Comparison of ENCODE assay signal across 8 cellular contexts in the genomic region with DNA sequence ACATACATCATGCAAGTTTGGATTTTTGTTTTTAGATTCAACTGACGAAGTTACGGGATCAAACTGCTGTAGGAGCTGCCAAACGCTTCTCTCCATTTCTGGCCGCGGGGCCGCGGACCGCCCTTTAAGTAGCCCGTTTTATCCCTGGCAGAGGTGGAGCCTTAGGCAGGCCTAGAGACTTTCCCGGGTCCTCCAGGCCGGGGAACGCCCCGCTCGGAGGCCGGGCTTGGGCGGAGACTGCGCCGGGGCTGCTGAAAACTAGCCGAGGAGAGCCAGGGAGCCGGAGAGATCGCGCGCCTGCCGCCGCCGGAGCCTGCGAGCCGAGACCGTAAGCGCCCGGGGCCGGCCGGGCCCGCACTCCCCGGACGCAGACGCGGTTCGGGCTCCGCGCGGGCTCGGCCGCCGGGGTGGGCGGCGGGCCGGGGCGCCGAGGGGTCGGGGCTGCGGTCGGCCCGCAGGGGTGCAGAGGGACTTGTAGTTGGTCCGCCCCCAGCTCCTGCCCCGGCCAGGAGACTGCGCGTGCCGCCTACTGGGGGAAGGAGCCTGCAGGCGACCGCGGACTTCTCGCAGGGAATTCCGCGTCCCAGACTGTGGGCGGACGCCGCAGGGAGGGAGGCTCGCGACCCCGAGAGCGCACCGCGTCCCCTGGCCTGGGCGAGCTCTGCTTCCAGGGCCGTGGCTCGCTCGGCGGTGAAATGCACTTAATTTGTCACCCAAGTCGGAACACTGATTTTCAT. TPM values are rescaled to one million over a fixed set of nuclear protein-coding genes. Genes with fewer than 3 reads are reported as not detected.
DNase-seq lines count a peak whose midpoint lies in the region; ATAC-seq and TF ChIP-seq lines count a peak whose summit lies in the region.

TSS of gene EPHX1 (plus strand) at position 283 of the 737 bp plus-strand sequence. CDS start 18,606 bp downstream, outside the sequence.

- H3K36me3 ChIP-seq in HUES64 (ENCODE audit: insufficient read depth, low read length) = no peaks in the 10 kb centered on the region

- peaks cover 19% of the 10 kb centered on the region for H3K4me1 ChIP-seq in HUES64 (ENCODE audit: insufficient read depth, low read length)

- 1% methylated on average over 80 of the region's 80 CpGs for WGBS in HUES64

- H3K27ac Mint-ChIP-seq in activated T-helper 17 cell treated with anti-CD3 and anti-CD28 coated beads, Interleukin-2, amount 50 U/mL, for 72 hours = peak within 1 kb of the TSS; percentile 61
- peak within 1 kb of the TSS; percentile 91 to 96 (median 93) for H3K27ac Mint-ChIP-seq in nephron

- peak within 1 kb of the TSS; percentile 74 for H3K4me3 Mint-ChIP-seq in activated T-helper 17 cell treated with anti-CD3 and anti-CD28 coated beads, Interleukin-2, amount 50 U/mL, for 72 hours
- H3K4me3 Mint-ChIP-seq in nephron = peak within 1 kb of the TSS; percentile 93 to 97 (median 97)

- H3K27me3 Mint-ChIP-seq in activated T-helper 17 cell treated with anti-CD3 and anti-CD28 coated beads, Interleukin-2, amount 50 U/mL, for 72 hours = no peaks in the 10 kb centered on the region
- peaks cover 10% of the 10 kb centered on the region for H3K27me3 Mint-ChIP-seq in nephron (ENCODE audit: low read depth)

- peak within 1 kb of the TSS; percentile 80 for H3K4me3 ChIP-seq in HUES64 (ENCODE audit: low read length)

- no peaks in the 10 kb centered on the region for H3K4me1 Mint-ChIP-seq in activated T-helper 17 cell treated with anti-CD3 and anti-CD28 coated beads, Interleukin-2, amount 50 U/mL, for 72 hours
- H3K4me1 Mint-ChIP-seq in nephron = peaks cover 31% of the 10 kb centered on the region

- peaks cover 6% of the 10 kb centered on the region; the same call in 1 of the 2 replicates for H3K27me3 ChIP-seq in HUES64 (ENCODE audit: insufficient read depth, low read length)

- no peaks in the 10 kb centered on the region for H3K36me3 Mint-ChIP-seq in activated T-helper 17 cell treated with anti-CD3 and anti-CD28 coated beads, Interleukin-2, amount 50 U/mL, for 72 hours (ENCODE audit: low read depth)
- no peaks in the 10 kb centered on the region for H3K36me3 Mint-ChIP-seq in nephron (ENCODE audit: low read depth)

- peak within 1 kb of the TSS; percentile 56; the same call in 1 of the 2 replicates for H3K27ac ChIP-seq in HUES64 (ENCODE audit: low read depth, low read length)

- peak; percentile 95 for ATAC-seq in GM21447 (IDR thresholded peaks at IDR 0.05; ENCODE audit: unreplicated experiment)
- peak; percentile 97 for ATAC-seq in activated T-helper 17 cell treated with anti-CD3 and anti-CD28 coated beads, Interleukin-2, amount 50 U/mL, for 72 hours (replicated peaks)
- ATAC-seq in stimulated activated naive CD8-positive, alpha-beta T cell treated with anti-CD3 and anti-CD28 coated beads, Interleukin-15, Interleukin-2, amounts not matched to agents 100 U/mL and 50 U/mL, for 24 hours = peak; percentile 98

- no peaks in the 10 kb centered on the region for H3K9me3 ChIP-seq in HUES64 (ENCODE audit: insufficient read depth, low read depth, low read length)

- H3K9me3 Mint-ChIP-seq in activated T-helper 17 cell treated with anti-CD3 and anti-CD28 coated beads, Interleukin-2, amount 50 U/mL, for 72 hours = no peaks in the 10 kb centered on the region
- H3K9me3 Mint-ChIP-seq in nephron = no peaks in the 10 kb centered on the region

- peak; percentile 23 to 39 (median 28) for TF ChIP-seq CTCF in nephron (IDR thresholded peaks at IDR 0.05; ENCODE audit: unreplicated experiment in 3 of 3)

- DNase-seq in DMS153 (lab: John Stamatoyannopoulos, UW) = peak; percentile 85
- peak; percentile 85 for DNase-seq in fibroblast of peridontal ligament (ENCODE audit: extremely low read depth)
- DNase-seq in stimulated activated naive CD8-positive, alpha-beta T cell treated with anti-CD3 and anti-CD28 coated beads, Interleukin-15, Interleukin-2, amounts not matched to agents 100 U/mL and 50 U/mL, for 24 hours = peak; percentile 83

- H3K9ac ChIP-seq in HUES64 (ENCODE audit: low read depth, low read length) = peak within 1 kb of the TSS; percentile 79

TF ChIP-seq in PFSK-1, 5 proteins besides CTCF, POLR2A, EP300 and RAD21:
- TF ChIP-seq SIN3A (IDR thresholded peaks at IDR 0.05; ENCODE audit: borderline replicate concordance, insufficient read depth, low read length) (0 out of 2 replicates have a peak, but pooled peaks have one; percentile 26), POLR2AphosphoS5 (IDR thresholded peaks at IDR 0.05; ENCODE audit: low read depth, low read length) (peak; percentile 92), FOXP2 (optimal IDR thresholded peaks at IDR 0.05; ENCODE audit: borderline replicate concordance, extremely low read depth, extremely low read length, insufficient read depth) (peak; percentile 42), TAF1 (IDR thresholded peaks at IDR 0.05; ENCODE audit: borderline replicate concordance, insufficient read depth, low read length) (peak; percentile 68; the same call in 1 of the 2 replicates)
- TF ChIP-seq, protein P1, sequence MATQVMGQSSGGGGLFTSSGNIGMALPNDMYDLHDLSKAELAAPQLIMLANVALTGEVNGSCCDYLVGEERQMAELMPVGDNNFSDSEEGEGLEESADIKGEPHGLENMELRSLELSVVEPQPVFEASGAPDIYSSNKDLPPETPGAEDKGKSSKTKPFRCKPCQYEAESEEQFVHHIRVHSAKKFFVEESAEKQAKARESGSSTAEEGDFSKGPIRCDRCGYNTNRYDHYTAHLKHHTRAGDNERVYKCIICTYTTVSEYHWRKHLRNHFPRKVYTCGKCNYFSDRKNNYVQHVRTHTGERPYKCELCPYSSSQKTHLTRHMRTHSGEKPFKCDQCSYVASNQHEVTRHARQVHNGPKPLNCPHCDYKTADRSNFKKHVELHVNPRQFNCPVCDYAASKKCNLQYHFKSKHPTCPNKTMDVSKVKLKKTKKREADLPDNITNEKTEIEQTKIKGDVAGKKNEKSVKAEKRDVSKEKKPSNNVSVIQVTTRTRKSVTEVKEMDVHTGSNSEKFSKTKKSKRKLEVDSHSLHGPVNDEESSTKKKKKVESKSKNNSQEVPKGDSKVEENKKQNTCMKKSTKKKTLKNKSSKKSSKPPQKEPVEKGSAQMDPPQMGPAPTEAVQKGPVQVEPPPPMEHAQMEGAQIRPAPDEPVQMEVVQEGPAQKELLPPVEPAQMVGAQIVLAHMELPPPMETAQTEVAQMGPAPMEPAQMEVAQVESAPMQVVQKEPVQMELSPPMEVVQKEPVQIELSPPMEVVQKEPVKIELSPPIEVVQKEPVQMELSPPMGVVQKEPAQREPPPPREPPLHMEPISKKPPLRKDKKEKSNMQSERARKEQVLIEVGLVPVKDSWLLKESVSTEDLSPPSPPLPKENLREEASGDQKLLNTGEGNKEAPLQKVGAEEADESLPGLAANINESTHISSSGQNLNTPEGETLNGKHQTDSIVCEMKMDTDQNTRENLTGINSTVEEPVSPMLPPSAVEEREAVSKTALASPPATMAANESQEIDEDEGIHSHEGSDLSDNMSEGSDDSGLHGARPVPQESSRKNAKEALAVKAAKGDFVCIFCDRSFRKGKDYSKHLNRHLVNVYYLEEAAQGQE (IDR thresholded peaks at IDR 0.05; ENCODE audit: insufficient read depth in 1 of 2, low read depth in 2 of 2, low read length in 2 of 2) = peak in 1 of 2 experiments; percentile 58; a peak in 1 of 4 replicates

RNA-seq across cellular contexts. Expression of gene EPHX1, which starts in this region (rescaled TPM):
- 51.2 TPM for polyA plus RNA-seq in HUES64 (2013, experiment 1 of 2)
- polyA plus RNA-seq in HUES64 (2013, experiment 2 of 2) = 44.6 TPM
- 30.1 TPM for polyA plus RNA-seq in PFSK-1 (2012; ENCODE audit: insufficient read length, low read depth)
- total RNA-seq in activated T-helper 17 cell treated with anti-CD3 and anti-CD28 coated beads, Interleukin-2, amount 50 U/mL, for 72 hours = 1 to 10 TPM; 1.5 to 1.7 TPM

Comparison
In these comparisons a context has a peak if more than half of its experiments do, and no peak if none do; other contexts are left out.
1. Peak in every context shown above with its lines: DNase-seq, ATAC-seq, H3K4me3 ChIP-seq and H3K27ac ChIP-seq.